ENCODE assay signal across 1 cellular context in the genomic region with DNA sequence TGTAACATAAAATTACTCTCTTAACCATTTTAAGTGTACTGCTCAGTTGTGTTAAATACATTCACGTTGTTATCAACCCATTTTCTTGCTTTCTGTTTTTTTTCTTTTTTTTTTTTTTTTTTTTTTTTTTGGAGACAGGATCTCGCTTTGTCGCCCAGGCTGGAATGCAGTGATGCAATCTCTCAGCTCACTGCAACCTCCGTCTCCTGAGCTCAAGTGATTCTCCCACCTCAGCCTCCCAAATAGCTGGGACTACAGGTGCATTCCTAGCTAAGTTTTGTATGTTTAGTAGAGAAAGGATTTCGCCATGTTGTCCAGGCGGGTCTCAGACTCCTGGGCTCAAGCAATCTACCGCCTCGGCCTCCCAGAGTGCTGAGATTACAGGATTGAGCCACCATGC.
TF ChIP-seq lines count a peak whose summit lies in the region.

No MANE protein-coding gene starts in this region.

TF ChIP-seq in GM23338, 12 proteins besides CTCF, POLR2A, EP300 and RAD21 (continued from another document):
- TF ChIP-seq, protein P1, sequence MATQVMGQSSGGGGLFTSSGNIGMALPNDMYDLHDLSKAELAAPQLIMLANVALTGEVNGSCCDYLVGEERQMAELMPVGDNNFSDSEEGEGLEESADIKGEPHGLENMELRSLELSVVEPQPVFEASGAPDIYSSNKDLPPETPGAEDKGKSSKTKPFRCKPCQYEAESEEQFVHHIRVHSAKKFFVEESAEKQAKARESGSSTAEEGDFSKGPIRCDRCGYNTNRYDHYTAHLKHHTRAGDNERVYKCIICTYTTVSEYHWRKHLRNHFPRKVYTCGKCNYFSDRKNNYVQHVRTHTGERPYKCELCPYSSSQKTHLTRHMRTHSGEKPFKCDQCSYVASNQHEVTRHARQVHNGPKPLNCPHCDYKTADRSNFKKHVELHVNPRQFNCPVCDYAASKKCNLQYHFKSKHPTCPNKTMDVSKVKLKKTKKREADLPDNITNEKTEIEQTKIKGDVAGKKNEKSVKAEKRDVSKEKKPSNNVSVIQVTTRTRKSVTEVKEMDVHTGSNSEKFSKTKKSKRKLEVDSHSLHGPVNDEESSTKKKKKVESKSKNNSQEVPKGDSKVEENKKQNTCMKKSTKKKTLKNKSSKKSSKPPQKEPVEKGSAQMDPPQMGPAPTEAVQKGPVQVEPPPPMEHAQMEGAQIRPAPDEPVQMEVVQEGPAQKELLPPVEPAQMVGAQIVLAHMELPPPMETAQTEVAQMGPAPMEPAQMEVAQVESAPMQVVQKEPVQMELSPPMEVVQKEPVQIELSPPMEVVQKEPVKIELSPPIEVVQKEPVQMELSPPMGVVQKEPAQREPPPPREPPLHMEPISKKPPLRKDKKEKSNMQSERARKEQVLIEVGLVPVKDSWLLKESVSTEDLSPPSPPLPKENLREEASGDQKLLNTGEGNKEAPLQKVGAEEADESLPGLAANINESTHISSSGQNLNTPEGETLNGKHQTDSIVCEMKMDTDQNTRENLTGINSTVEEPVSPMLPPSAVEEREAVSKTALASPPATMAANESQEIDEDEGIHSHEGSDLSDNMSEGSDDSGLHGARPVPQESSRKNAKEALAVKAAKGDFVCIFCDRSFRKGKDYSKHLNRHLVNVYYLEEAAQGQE (IDR thresholded peaks at IDR 0.05; ENCODE audit: unreplicated experiment), result no peak
- TF ChIP-seq EZH2phosphoT487 (IDR thresholded peaks at IDR 0.05; ENCODE audit: unreplicated experiment) (no peak), ZNF114 (CRISPR knock-in tag; IDR thresholded peaks at IDR 0.05) (no peak), CREB1 (CRISPR knock-in tag; IDR thresholded peaks at IDR 0.05; ENCODE audit: low read depth) (no peak), EZH2 (IDR thresholded peaks at IDR 0.05; ENCODE audit: low read depth, unreplicated experiment) (no peak), POLR2AphosphoS5 (IDR thresholded peaks at IDR 0.05; ENCODE audit: low read depth) (no peak), NANOG (IDR thresholded peaks at IDR 0.05; ENCODE audit: borderline replicate concordance) (no peak), ZNF331 (CRISPR knock-in tag; IDR thresholded peaks at IDR 0.05; ENCODE audit: low read depth) (no peak)
- TF ChIP-seq, protein P2, sequence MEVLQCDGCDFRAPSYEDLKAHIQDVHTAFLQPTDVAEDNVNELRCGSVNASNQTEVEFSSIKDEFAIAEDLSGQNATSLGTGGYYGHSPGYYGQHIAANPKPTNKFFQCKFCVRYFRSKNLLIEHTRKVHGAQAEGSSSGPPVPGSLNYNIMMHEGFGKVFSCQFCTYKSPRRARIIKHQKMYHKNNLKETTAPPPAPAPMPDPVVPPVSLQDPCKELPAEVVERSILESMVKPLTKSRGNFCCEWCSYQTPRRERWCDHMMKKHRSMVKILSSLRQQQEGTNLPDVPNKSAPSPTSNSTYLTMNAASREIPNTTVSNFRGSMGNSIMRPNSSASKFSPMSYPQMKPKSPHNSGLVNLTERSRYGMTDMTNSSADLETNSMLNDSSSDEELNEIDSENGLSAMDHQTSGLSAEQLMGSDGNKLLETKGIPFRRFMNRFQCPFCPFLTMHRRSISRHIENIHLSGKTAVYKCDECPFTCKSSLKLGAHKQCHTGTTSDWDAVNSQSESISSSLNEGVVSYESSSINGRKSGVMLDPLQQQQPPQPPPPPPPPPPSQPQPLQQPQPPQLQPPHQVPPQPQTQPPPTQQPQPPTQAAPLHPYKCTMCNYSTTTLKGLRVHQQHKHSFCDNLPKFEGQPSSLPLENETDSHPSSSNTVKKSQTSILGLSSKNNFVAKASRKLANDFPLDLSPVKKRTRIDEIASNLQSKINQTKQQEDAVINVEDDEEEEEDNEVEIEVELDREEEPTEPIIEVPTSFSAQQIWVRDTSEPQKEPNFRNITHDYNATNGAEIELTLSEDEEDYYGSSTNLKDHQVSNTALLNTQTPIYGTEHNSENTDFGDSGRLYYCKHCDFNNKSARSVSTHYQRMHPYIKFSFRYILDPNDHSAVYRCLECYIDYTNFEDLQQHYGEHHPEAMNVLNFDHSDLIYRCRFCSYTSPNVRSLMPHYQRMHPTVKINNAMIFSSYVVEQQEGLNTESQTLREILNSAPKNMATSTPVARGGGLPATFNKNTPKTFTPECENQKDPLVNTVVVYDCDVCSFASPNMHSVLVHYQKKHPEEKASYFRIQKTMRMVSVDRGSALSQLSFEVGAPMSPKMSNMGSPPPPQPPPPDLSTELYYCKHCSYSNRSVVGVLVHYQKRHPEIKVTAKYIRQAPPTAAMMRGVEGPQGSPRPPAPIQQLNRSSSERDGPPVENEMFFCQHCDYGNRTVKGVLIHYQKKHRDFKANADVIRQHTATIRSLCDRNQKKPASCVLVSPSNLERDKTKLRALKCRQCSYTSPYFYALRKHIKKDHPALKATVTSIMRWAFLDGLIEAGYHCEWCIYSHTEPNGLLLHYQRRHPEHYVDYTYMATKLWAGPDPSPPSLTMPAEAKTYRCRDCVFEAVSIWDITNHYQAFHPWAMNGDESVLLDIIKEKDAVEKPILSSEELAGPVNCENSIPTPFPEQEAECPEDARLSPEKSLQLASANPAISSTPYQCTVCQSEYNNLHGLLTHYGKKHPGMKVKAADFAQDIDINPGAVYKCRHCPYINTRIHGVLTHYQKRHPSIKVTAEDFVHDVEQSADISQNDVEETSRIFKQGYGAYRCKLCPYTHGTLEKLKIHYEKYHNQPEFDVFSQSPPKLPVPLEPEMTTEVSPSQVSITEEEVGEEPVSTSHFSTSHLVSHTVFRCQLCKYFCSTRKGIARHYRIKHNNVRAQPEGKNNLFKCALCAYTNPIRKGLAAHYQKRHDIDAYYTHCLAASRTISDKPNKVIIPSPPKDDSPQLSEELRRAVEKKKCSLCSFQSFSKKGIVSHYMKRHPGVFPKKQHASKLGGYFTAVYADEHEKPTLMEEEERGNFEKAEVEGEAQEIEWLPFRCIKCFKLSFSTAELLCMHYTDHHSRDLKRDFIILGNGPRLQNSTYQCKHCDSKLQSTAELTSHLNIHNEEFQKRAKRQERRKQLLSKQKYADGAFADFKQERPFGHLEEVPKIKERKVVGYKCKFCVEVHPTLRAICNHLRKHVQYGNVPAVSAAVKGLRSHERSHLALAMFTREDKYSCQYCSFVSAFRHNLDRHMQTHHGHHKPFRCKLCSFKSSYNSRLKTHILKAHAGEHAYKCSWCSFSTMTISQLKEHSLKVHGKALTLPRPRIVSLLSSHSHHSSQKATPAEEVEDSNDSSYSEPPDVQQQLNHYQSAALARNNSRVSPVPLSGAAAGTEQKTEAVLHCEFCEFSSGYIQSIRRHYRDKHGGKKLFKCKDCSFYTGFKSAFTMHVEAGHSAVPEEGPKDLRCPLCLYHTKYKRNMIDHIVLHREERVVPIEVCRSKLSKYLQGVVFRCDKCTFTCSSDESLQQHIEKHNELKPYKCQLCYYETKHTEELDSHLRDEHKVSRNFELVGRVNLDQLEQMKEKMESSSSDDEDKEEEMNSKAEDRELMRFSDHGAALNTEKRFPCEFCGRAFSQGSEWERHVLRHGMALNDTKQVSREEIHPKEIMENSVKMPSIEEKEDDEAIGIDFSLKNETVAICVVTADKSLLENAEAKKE (CRISPR knock-in tag; IDR thresholded peaks at IDR 0.05), result no peak
- TF ChIP-seq, protein P3, sequence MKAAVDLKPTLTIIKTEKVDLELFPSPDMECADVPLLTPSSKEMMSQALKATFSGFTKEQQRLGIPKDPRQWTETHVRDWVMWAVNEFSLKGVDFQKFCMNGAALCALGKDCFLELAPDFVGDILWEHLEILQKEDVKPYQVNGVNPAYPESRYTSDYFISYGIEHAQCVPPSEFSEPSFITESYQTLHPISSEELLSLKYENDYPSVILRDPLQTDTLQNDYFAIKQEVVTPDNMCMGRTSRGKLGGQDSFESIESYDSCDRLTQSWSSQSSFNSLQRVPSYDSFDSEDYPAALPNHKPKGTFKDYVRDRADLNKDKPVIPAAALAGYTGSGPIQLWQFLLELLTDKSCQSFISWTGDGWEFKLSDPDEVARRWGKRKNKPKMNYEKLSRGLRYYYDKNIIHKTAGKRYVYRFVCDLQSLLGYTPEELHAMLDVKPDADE (IDR thresholded peaks at IDR 0.05), result no peak
